ENCODE assay signal across 6 cellular contexts in genomic region chr3:21036888-21037287, GRCh38.
"Had no signal": no experiment of that assay in that cellular context is flagged by ENCODE, and none has a peak within 500 bp of the region (broad histone marks: within the 10 kb centered on the region; RNA-seq: fewer than 3 reads in every experiment).

No MANE protein-coding gene starts in this region.

- DNase-seq: IMR-90, KBM-7, KG1 had no signal

- ATAC-seq: HepG2 had no signal

- FAIRE-seq: HepG2, HTR-8/SVneo had no signal

- H3K27ac ChIP-seq: HL-60 had no signal
